In the genomic region with DNA sequence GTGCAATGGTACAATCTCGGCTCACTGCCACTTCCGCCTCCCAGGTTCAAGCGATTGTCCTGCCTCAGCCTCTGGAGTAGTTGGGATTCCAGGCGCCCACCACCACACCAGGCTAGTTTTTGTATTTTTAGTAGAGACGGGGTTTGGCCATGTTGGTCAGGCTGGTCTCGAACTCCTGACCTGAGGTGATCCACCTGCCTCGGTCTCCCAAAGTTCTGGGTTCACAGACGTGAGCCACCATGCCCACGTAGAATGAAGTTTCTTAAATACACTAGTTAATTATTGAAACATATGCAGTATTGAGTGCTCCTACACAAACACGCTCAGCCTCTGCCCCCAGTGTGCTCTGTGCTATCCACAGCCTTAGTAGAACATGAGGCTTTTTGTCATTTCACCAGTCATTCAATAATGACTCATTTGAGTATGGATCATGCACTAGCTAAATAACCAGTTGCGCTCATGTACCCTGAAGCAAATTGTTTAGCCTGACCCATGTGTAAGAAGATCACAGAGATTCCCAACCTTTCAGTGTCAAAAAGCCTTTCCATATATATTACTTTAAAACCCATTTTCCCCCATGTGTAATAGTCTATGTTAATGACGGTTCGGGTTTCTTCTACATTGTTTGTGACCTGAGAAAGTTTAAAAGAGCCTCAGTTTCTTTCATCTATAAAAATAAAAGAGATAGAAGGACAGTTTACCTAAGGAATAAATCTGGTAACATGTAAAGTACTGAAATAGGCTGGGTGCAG, we compare ENCODE assay signal across 9 cellular contexts. TPM values are rescaled to one million over a fixed set of nuclear protein-coding genes. Genes with fewer than 3 reads are reported as not detected.
DNase-seq lines count a peak whose midpoint lies in the region; ATAC-seq, FAIRE-seq and TF ChIP-seq lines count a peak whose summit lies in the region.
"Had no signal": no experiment of that assay in that cellular context is flagged by ENCODE, and none has a peak within 500 bp of the region (broad histone marks: within the 10 kb centered on the region; RNA-seq: fewer than 3 reads in every experiment).

No MANE protein-coding gene starts in this region.

- peaks cover 16 to 24% of the 10 kb centered on the region in 2 donors for H3K36me3 ChIP-seq in kidney (ENCODE audit: control insufficient read depth in 1 of 2, insufficient read depth in 2 of 2, low read length in 2 of 2)
- H3K36me3 ChIP-seq: ovary had no signal

- peak; percentile 35 for ATAC-seq in GM19351 (IDR thresholded peaks at IDR 0.05; ENCODE audit: unreplicated experiment)

- no peak for TF ChIP-seq CTCF in kidney (IDR thresholded peaks at IDR 0.05; ENCODE audit: borderline replicate concordance, extremely low read depth, insufficient read depth)

- no peaks in the 10 kb centered on the region for H3K9me3 Mint-ChIP-seq in activated naive CD4-positive, alpha-beta T cell treated with anti-CD3 and anti-CD28 coated beads, Interleukin-2, amount 50 U/mL, for 24 hours

- H3K4me1 ChIP-seq in kidney (ENCODE audit: control insufficient read depth in 1 of 2, insufficient read depth in 1 of 2, low read depth in 1 of 2, low read length in 2 of 2) = peaks cover 14 to 18% of the 10 kb centered on the region in 2 donors

- DNase-seq in ACHN = peak; percentile 98
- DNase-seq in NCI-H226 = peak; percentile 60
- peak; percentile 80 for DNase-seq in kidney
- DNase-seq in stimulated activated CD4-positive, alpha-beta T cell treated with anti-CD3 and anti-CD28 coated beads, Interleukin-4, amount 100 ng/mL, for 4 hours = peak; percentile 56 to 83
- DNase-seq in NCI-H1417 treated with DMSO at 0.1 percent for 48 hours (lab: John Stamatoyannopoulos, UW) = no peak
- DNase-seq in GDM1 (lab: John Stamatoyannopoulos, UW) = no peak

- no peak for FAIRE-seq in kidney (lab: Jason Lieb, UNC)

- peak overlapping the region; percentile 12 to 13 for H3K27ac ChIP-seq in kidney (ENCODE audit: low read depth in 2 of 2, low read length in 2 of 2)
- H3K27ac ChIP-seq: ovary had no signal

- H3K27ac Mint-ChIP-seq in activated naive CD4-positive, alpha-beta T cell treated with anti-CD3 and anti-CD28 coated beads, Interleukin-2, amount 50 U/mL, for 24 hours = peak overlapping the region; percentile 93

- H3K9ac ChIP-seq in kidney (ENCODE audit: low read length in 2 of 2) = no peak overlapping the region

- no peaks in the 10 kb centered on the region for H3K9me3 ChIP-seq in kidney (ENCODE audit: control insufficient read depth in 1 of 2, low read length in 2 of 2)
- H3K9me3 ChIP-seq: ovary had no signal

- in situ Hi-C loops in ACHN (cut with HindIII; ENCODE audit: low pct_ligation_motif_present, low pct_unique_long_range_greater_than_20kb, low sequenced_read_pairs) = no loop called here

- H3K4me3 ChIP-seq in kidney (ENCODE audit: low read length in 2 of 2) = no peak overlapping the region
- H3K4me3 ChIP-seq: ovary had no signal

- peaks cover 58% of the 10 kb centered on the region for H3K4me1 Mint-ChIP-seq in activated naive CD4-positive, alpha-beta T cell treated with anti-CD3 and anti-CD28 coated beads, Interleukin-2, amount 50 U/mL, for 24 hours

- H3K36me3 Mint-ChIP-seq in activated naive CD4-positive, alpha-beta T cell treated with anti-CD3 and anti-CD28 coated beads, Interleukin-2, amount 50 U/mL, for 24 hours = peaks cover 43% of the 10 kb centered on the region

- H3K27me3 Mint-ChIP-seq in activated naive CD4-positive, alpha-beta T cell treated with anti-CD3 and anti-CD28 coated beads, Interleukin-2, amount 50 U/mL, for 24 hours = no peaks in the 10 kb centered on the region

- H3K4me3 Mint-ChIP-seq in activated naive CD4-positive, alpha-beta T cell treated with anti-CD3 and anti-CD28 coated beads, Interleukin-2, amount 50 U/mL, for 24 hours = peak overlapping the region; percentile 100

- intact Hi-C loops in kidney (cut with DNase I) = no loop called here

RNA-seq across cellular contexts. Expression of a gene that starts 49.7 kb away (rescaled TPM):
- total RNA-seq in kidney = 11.9 TPM
- polyA plus RNA-seq in kidney (ENCODE audit: insufficient read depth, low read depth, low replicate concordance) = 6.8 TPM

RNA-seq across cellular contexts. Expression of a gene that starts 49.8 kb away (rescaled TPM):
- total RNA-seq in kidney = 34.8 TPM
- polyA plus RNA-seq in kidney (ENCODE audit: insufficient read depth, low read depth, low replicate concordance) = 10.5 TPM

Comparison
In these comparisons a context has a peak if more than half of its experiments do, and no peak if none do; other contexts are left out.
1. DNase-seq: peak in ACHN (single experiment), NCI-H226 (single experiment), kidney (single experiment) and stimulated activated CD4-positive, alpha-beta T cell treated with anti-CD3 and anti-CD28 coated beads, Interleukin-4, amount 100 ng/mL, for 4 hours (2 of 2); none in NCI-H1417 treated with DMSO at 0.1 percent for 48 hours (single experiment) and GDM1 (single experiment).